In the genomic region with DNA sequence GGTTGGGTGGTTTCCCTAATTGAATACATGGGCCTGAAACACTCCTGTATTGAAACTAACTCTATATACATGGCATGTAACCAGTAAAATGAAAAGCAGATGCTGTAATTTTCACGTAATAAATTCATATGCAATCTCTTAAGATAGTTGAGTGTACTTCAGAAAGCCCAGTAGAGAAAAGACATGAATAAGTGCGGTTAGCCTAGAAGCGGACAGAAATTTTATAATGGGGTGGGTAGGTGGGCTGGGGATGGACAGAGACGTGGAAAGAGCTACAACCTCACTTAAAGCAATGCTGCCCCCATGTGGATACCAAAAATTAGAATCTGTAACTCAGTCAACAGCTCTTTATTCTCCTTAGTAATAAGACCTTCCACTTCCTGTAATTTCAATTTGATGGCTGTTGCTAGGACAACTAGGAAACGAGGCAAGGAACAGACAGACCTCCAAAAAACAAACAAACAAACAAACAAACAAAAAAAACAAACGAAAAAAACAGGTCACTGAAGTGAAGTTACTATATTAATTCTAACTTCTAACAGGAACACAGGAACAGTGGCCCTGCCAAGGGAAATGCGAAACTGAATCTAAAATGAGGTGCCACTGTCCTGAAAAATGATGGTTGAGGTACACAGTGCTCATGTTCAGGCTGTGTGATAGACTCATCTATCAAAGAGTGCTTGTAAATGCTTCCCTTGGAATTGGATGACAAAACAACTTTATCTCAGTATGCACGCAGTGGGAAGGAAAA, we compare ENCODE assay signal across 8 cellular contexts.
DNase-seq lines count a peak whose midpoint lies in the region; ATAC-seq and TF ChIP-seq lines count a peak whose summit lies in the region.

No MANE protein-coding gene starts in this region.

- TF ChIP-seq CTCF in breast epithelium (IDR thresholded peaks at IDR 0.05) (peak in 2 of 3 donors; percentile 40 to 49), thoracic aorta (IDR thresholded peaks at IDR 0.05) (peak; percentile 51)

- TF ChIP-seq POLR2A in breast epithelium (IDR thresholded peaks at IDR 0.05): no peak

- no peaks in the 10 kb centered on the region for H3K9me3 ChIP-seq in breast epithelium
- no peaks in the 10 kb centered on the region for H3K9me3 ChIP-seq in thoracic aorta

- H3K27ac ChIP-seq in breast epithelium: no peak overlapping the region
- peak overlapping the region in 1 of 2 donors; percentile 4 for H3K27ac ChIP-seq in thoracic aorta

- DNase-seq in DMS153 treated with DMSO at 0.1 percent for 48 hours (lab: John Stamatoyannopoulos, UW; ENCODE audit: unreplicated experiment) (peak; percentile 58), HT1080 (ENCODE audit: low read depth) (peak; percentile 69), NOMO-1 treated with DMSO at 0.1 percent for 48 hours (lab: John Stamatoyannopoulos, UW; ENCODE audit: unreplicated experiment) (peak; percentile 38), breast epithelium (ENCODE audit: low spot score in 2 of 2) (no peak), left kidney (ENCODE audit: low read depth, low spot score) (peak; percentile 83), thoracic aorta (ENCODE audit: low spot score) (no peak)

- H3K27me3 ChIP-seq in breast epithelium (no peaks in the 10 kb centered on the region), thoracic aorta (replicated peaks; ENCODE audit: insufficient read depth) (no peaks in the 10 kb centered on the region)

- H3K4me3 ChIP-seq in breast epithelium (no peak overlapping the region), thoracic aorta (no peak overlapping the region)

- intact Hi-C loops in breast epithelium (cut with DNase I; ENCODE audit: low total_unique reads): no loop called here

- ATAC-seq in thoracic aorta (ENCODE audit: insufficient number of reproducible peaks, low FRiP score, low read depth) (peak; percentile 32), HG03159 (IDR thresholded peaks at IDR 0.05; ENCODE audit: unreplicated experiment) (no peak), HG03565 (IDR thresholded peaks at IDR 0.05; ENCODE audit: unreplicated experiment) (no peak)

- H3K36me3 ChIP-seq in breast epithelium (no peaks in the 10 kb centered on the region), thoracic aorta (no peaks in the 10 kb centered on the region)

- H3K4me1 ChIP-seq in breast epithelium (no peaks in the 10 kb centered on the region), thoracic aorta (ENCODE audit: control insufficient read depth in 1 of 2, low read depth in 2 of 2) (peaks cover 4 to 14% of the 10 kb centered on the region in 2 donors)

Comparison
In these comparisons a context has a peak if more than half of its experiments do, and no peak if none do; other contexts are left out.
1. DNase-seq: peak in DMS153 treated with DMSO at 0.1 percent for 48 hours (single experiment), HT1080 (single experiment), NOMO-1 treated with DMSO at 0.1 percent for 48 hours (single experiment) and left kidney (single experiment); none in breast epithelium (0 of 2) and thoracic aorta (single experiment).